In genomic region chr16:84925092-84925772, GRCh38 we compare ENCODE assay signal across 9 cellular contexts.
A peak's percentile ranks its signal among the peaks of the same experiment; 100 is the strongest.
DNase-seq lines count a peak whose midpoint lies in the region; ATAC-seq, FAIRE-seq and TF ChIP-seq lines count a peak whose summit lies in the region.
"Had no signal": no experiment of that assay in that cellular context is flagged by ENCODE, and none has a peak within 500 bp of the region (broad histone marks: within the 10 kb centered on the region; RNA-seq: fewer than 3 reads in every experiment).

No MANE protein-coding gene starts in this region.

- no peak for FAIRE-seq in D721Med (lab: Jason Lieb, UNC)

- H3K4me3 ChIP-seq in colonic mucosa = no peak overlapping the region
- H3K4me3 ChIP-seq: SK-N-MC had no signal

- H3K27ac ChIP-seq in colonic mucosa = no peak overlapping the region
- H3K27ac ChIP-seq: SK-N-MC had no signal

- H3K9ac ChIP-seq in colonic mucosa (ENCODE audit: low read depth in 2 of 2, low read length in 2 of 2) = no peak overlapping the region

- H3K36me3 Mint-ChIP-seq in activated CD4-positive, alpha-beta T cell treated with anti-CD3 and anti-CD28 coated beads for 36 hours (ENCODE audit: low read depth) = no peaks in the 10 kb centered on the region
- H3K36me3 Mint-ChIP-seq in mesothelial cell of epicardium = no peaks in the 10 kb centered on the region

- POLR2A ChIA-PET in activated CD4-positive, alpha-beta T cell treated with anti-CD3 and anti-CD28 coated beads for 36 hours (lab: Charles Lee) = no interaction called here

- no peak overlapping the region for H3K4me3 Mint-ChIP-seq in activated CD4-positive, alpha-beta T cell treated with anti-CD3 and anti-CD28 coated beads for 36 hours
- H3K4me3 Mint-ChIP-seq in mesothelial cell of epicardium = no peak overlapping the region

- CTCF ChIA-PET in activated CD4-positive, alpha-beta T cell treated with anti-CD3 and anti-CD28 coated beads for 36 hours (lab: Charles Lee) = interaction anchor here (0.6 to 6.1 kb wide), 10 partner anchors 25 to 213 kb away, joined by 3 to 57 read pairs (median 4); no protein-coding TSS in a partner anchor

- no peaks in the 10 kb centered on the region for H3K36me3 ChIP-seq in colonic mucosa

- H3K4me1 Mint-ChIP-seq in activated CD4-positive, alpha-beta T cell treated with anti-CD3 and anti-CD28 coated beads for 36 hours = no peaks in the 10 kb centered on the region
- H3K4me1 Mint-ChIP-seq in mesothelial cell of epicardium = peaks cover 21% of the 10 kb centered on the region

- peaks cover 7% of the 10 kb centered on the region for H3K4me1 ChIP-seq in colonic mucosa

- no peaks in the 10 kb centered on the region for H3K9me3 ChIP-seq in colonic mucosa

- TF ChIP-seq CTCF in D721Med (IDR thresholded peaks at IDR 0.05; ENCODE audit: insufficient read depth, missing control alignments) = peak; percentile 63
- TF ChIP-seq CTCF in colonic mucosa (IDR thresholded peaks at IDR 0.05) = peak; percentile 93
- TF ChIP-seq CTCF in mesothelial cell of epicardium (IDR thresholded peaks at IDR 0.05; ENCODE audit: unreplicated experiment) = peak; percentile 75

- ATAC-seq in activated CD4-positive, alpha-beta T cell treated with anti-CD3 and anti-CD28 coated beads for 36 hours = peak; percentile 77
- ATAC-seq in GM21576 (IDR thresholded peaks at IDR 0.05; ENCODE audit: unreplicated experiment) = no peak

- no peak overlapping the region for H3K27ac Mint-ChIP-seq in activated CD4-positive, alpha-beta T cell treated with anti-CD3 and anti-CD28 coated beads for 36 hours
- no peak overlapping the region for H3K27ac Mint-ChIP-seq in mesothelial cell of epicardium

- no peaks in the 10 kb centered on the region for H3K9me3 Mint-ChIP-seq in activated CD4-positive, alpha-beta T cell treated with anti-CD3 and anti-CD28 coated beads for 36 hours (ENCODE audit: low read depth)
- H3K9me3 Mint-ChIP-seq in mesothelial cell of epicardium = no peaks in the 10 kb centered on the region

- intact Hi-C loops in activated CD4-positive, alpha-beta T cell treated with anti-CD3 and anti-CD28 coated beads for 36 hours (cut with DNase I, micrococcal nuclease) = loop anchor here (1.0 to 2.0 kb wide), 4 partner anchors 27 to 171 kb away; no protein-coding TSS in a partner anchor
- intact Hi-C loops in colonic mucosa (cut with DNase I) = loop anchor here (5.0 kb wide), 1 partner anchor 42 kb away; no protein-coding TSS in a partner anchor

- no peaks in the 10 kb centered on the region for H3K27me3 Mint-ChIP-seq in activated CD4-positive, alpha-beta T cell treated with anti-CD3 and anti-CD28 coated beads for 36 hours
- no peaks in the 10 kb centered on the region for H3K27me3 Mint-ChIP-seq in mesothelial cell of epicardium (ENCODE audit: low read depth)

- no peak for DNase-seq in D721Med (ENCODE audit: insufficient read length, low spot score)
- DNase-seq in Kasumi-1 (lab: John Stamatoyannopoulos, UW) = peak; percentile 31 to 50
- DNase-seq in activated CD4-positive, alpha-beta T cell treated with anti-CD3 and anti-CD28 coated beads for 36 hours = peak; percentile 86
- DNase-seq in colonic mucosa = peak; percentile 78
- peak in 1 of 2 experiments; percentile 51 for DNase-seq in mesothelial cell of epicardium (ENCODE audit: low spot score in 2 of 2, unreplicated experiment in 2 of 2)
- peak; percentile 55 for DNase-seq in stimulated activated CD8-positive, alpha-beta memory T cell treated with anti-CD3 and anti-CD28 coated beads, Interleukin-7, amount 100 ng/mL, for 24 hours (ENCODE audit: low read depth)
- no peak for DNase-seq in NCI-H526 treated with DMSO at 0.1 percent for 48 hours (lab: John Stamatoyannopoulos, UW)

- H3K27me3 ChIP-seq in colonic mucosa = no peaks in the 10 kb centered on the region

Comparison
In these comparisons a context has a peak if more than half of its experiments do, and no peak if none do; other contexts are left out.
1. DNase-seq: peak in Kasumi-1 (2 of 2), activated CD4-positive, alpha-beta T cell treated with anti-CD3 and anti-CD28 coated beads for 36 hours (single experiment), colonic mucosa (single experiment) and stimulated activated CD8-positive, alpha-beta memory T cell treated with anti-CD3 and anti-CD28 coated beads, Interleukin-7, amount 100 ng/mL, for 24 hours (single experiment); none in D721Med (single experiment) and NCI-H526 treated with DMSO at 0.1 percent for 48 hours (single experiment).
2. Peak in every context shown above with its lines, with median percentiles within 50 percentile points of each other: CTCF ChIP-seq.